Comparison of ENCODE assay signal across 1 cellular context in the genomic region with DNA sequence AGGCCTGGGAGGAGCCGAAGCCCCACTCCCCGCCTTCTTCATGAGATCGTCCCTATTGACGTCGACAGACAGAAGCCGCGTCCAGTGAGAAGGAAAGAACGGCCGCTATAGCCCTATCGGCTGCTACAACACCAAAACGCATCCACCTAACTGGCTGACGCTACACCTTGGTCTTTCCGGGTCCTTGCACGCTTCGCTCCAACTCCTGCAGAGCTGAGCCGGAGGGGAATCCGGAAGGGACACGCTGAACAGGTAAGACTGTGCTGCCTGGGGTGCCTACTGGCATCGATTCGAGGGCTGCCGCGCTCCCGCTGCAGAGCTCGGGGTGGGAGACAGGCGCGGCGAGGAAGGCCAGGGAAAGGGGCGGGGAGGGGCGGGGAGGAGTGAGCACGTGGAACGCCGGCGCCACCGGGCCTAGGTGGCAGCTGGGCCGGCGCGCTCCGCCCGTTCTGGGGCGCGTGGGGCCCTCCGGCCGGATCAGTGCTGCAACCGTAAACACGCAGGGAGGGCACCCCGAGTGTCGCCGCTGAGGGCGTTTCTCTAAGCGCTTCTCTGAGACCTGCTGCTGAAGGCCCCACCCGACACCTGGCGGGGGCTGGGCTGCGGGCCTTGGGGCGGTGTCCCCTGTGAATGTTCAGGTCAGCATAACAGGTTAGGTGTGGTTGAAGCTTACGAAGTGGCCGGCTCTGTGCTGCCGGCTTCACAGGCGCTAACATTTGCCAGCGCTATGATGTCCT.
TF ChIP-seq lines count a peak whose summit lies in the region.

A gene with protein sequence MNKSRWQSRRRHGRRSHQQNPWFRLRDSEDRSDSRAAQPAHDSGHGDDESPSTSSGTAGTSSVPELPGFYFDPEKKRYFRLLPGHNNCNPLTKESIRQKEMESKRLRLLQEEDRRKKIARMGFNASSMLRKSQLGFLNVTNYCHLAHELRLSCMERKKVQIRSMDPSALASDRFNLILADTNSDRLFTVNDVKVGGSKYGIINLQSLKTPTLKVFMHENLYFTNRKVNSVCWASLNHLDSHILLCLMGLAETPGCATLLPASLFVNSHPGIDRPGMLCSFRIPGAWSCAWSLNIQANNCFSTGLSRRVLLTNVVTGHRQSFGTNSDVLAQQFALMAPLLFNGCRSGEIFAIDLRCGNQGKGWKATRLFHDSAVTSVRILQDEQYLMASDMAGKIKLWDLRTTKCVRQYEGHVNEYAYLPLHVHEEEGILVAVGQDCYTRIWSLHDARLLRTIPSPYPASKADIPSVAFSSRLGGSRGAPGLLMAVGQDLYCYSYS (plus strand): TSS at position 173 of the 737 bp plus-strand sequence. CDS start 11,515 bp downstream, outside the sequence.

TF ChIP-seq in SK-N-SH, 30 proteins besides CTCF, POLR2A, EP300 and RAD21 (continued from another document):
- TF ChIP-seq, protein P1, sequence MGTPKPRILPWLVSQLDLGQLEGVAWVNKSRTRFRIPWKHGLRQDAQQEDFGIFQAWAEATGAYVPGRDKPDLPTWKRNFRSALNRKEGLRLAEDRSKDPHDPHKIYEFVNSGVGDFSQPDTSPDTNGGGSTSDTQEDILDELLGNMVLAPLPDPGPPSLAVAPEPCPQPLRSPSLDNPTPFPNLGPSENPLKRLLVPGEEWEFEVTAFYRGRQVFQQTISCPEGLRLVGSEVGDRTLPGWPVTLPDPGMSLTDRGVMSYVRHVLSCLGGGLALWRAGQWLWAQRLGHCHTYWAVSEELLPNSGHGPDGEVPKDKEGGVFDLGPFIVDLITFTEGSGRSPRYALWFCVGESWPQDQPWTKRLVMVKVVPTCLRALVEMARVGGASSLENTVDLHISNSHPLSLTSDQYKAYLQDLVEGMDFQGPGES (IDR thresholded peaks at IDR 0.05; ENCODE audit: low read depth, low read length), result peak; percentile 78
- TF ChIP-seq PBX3 (IDR thresholded peaks at IDR 0.05), result peak; percentile 99
- 0 out of 2 replicates have a peak, but pooled peaks have one; percentile 3 for TF ChIP-seq TCF12 (IDR thresholded peaks at IDR 0.05)
- peak; percentile 88 for TF ChIP-seq ELF1 (IDR thresholded peaks at IDR 0.05)
- TF ChIP-seq RXRA (IDR thresholded peaks at IDR 0.05; ENCODE audit: borderline replicate concordance, low read depth), result no peak
- TF ChIP-seq MXI1 (IDR thresholded peaks at IDR 0.05; ENCODE audit: low read depth, low read length), result peak; percentile 99
- peak; percentile 40 for TF ChIP-seq CHD2 (IDR thresholded peaks at IDR 0.05; ENCODE audit: low read length, partially characterized antibody)
- TF ChIP-seq SIN3A (IDR thresholded peaks at IDR 0.05; ENCODE audit: borderline replicate concordance, low read depth, low read length), result peak; percentile 63; the same call in 1 of the 2 replicates
- TF ChIP-seq FOXM1 (IDR thresholded peaks at IDR 0.05; ENCODE audit: low read depth), result no peak
- no peak for TF ChIP-seq GATA2 (CRISPR knock-in tag; IDR thresholded peaks at IDR 0.05)
- peak; percentile 59; the same call in 1 of the 2 replicates for TF ChIP-seq RFX5 (IDR thresholded peaks at IDR 0.05; ENCODE audit: low read length)
